9 cellular contexts compared by ENCODE assay signal in genomic region chr1:39266269-39266668, GRCh38.
DNase-seq lines count a peak whose midpoint lies in the region; ATAC-seq, FAIRE-seq and TF ChIP-seq lines count a peak whose summit lies in the region.
"Had no signal": no experiment of that assay in that cellular context is flagged by ENCODE, and none has a peak within 500 bp of the region (broad histone marks: within the 10 kb centered on the region; RNA-seq: fewer than 3 reads in every experiment).

No MANE protein-coding gene starts in this region.

- no peak for TF ChIP-seq POLR2A in GM12878 (IDR thresholded peaks at IDR 0.05; ENCODE audit: low read depth, low read length)

- DNase-seq in NCI-H1105 treated with DMSO at 0.1 percent for 48 hours (lab: John Stamatoyannopoulos, UW) = peak; percentile 28
- DNase-seq in NCI-H1105 (lab: John Stamatoyannopoulos, UW) = no peak
- DNase-seq in MM.1S = peak; percentile 37
- DNase-seq in GM12878 (ENCODE audit: low read depth, low spot score) = no peak
- no peak for DNase-seq in nephron progenitor cell
- no peak for DNase-seq in GM19240 (ENCODE audit: insufficient read length, low spot score)
- DNase-seq in frontal cortex (ENCODE audit: low spot score in 2 of 2) = no peak

- in situ Hi-C loops in GM12878 (cut with MboI) = no loop called here

- no peak for TF ChIP-seq EP300 in GM12878 (IDR thresholded peaks at IDR 0.05; ENCODE audit: borderline replicate concordance in 1 of 2, control insufficient read depth in 1 of 2, low read depth in 2 of 2, low read length in 2 of 2)

- peaks cover 15% of the 10 kb centered on the region for H3K36me3 Mint-ChIP-seq in nephron progenitor cell (ENCODE audit: low read depth)

- H3K27ac ChIP-seq in MM.1S (ENCODE audit: low read length) (no peak overlapping the region), GM12878 (ENCODE audit: control insufficient read depth, insufficient read depth) (no peak overlapping the region)

- WGBS in GM12878 (ENCODE audit: insufficient coverage, insufficient replicate concordance, low lambda C conversion rate, missing lambda C conversion rate) = 100% methylated on average over 1 of the region's 1 CpG

- no peaks in the 10 kb centered on the region for H3K27me3 ChIP-seq in MM.1S (replicated peaks; ENCODE audit: insufficient read depth, low read length)
- no peaks in the 10 kb centered on the region for H3K27me3 ChIP-seq in GM12878 (replicated peaks in 1 of 2; ENCODE audit: control insufficient read depth in 2 of 2, insufficient read depth in 2 of 2, low read length in 1 of 2)

- H3K27ac Mint-ChIP-seq in nephron progenitor cell = peak overlapping the region; percentile 40

- peaks cover 97% of the 10 kb centered on the region for H3K79me2 ChIP-seq in MM.1S (ENCODE audit: low read length)
- H3K79me2 ChIP-seq in GM12878 (ENCODE audit: control insufficient read depth, insufficient read depth, low read length) = peaks cover 84% of the 10 kb centered on the region

- no peaks in the 10 kb centered on the region for H3K9me3 Mint-ChIP-seq in nephron progenitor cell

- no peaks in the 10 kb centered on the region for H3K9me3 ChIP-seq in MM.1S (replicated peaks; ENCODE audit: insufficient read depth, low read length)
- no peaks in the 10 kb centered on the region for H3K9me3 ChIP-seq in GM12878 (replicated peaks; ENCODE audit: control insufficient read depth, insufficient read depth, low read length)

- SMC1A ChIA-PET in GM12878 (lab: Charles Lee; ENCODE audit: uncharacterized antibody, unreplicated experiment) = interaction anchor here (0.6 to 23.1 kb wide), 18 partner anchors 11 to 275 kb away, joined by 3 to 655 read pairs (median 6); partner anchors contain the start of gene MACF1

- H3F3A ChIP-seq in MM.1S (ENCODE audit: insufficient read depth, low read length) = peaks cover 47% of the 10 kb centered on the region

- RAD21 ChIA-PET in GM12878 (lab: Charles Lee; ENCODE audit: unreplicated experiment) = interaction anchor here (0.9 to 10.8 kb wide), 11 partner anchors 8 to 454 kb away, joined by 3 to 117 read pairs (median 4); no protein-coding TSS in a partner anchor

- H3K4me3 Mint-ChIP-seq in nephron progenitor cell = no peak overlapping the region

- H3K36me3 ChIP-seq in MM.1S (replicated peaks; ENCODE audit: insufficient read depth, low read length) = no peaks in the 10 kb centered on the region
- peaks cover 2 to 15% of the 10 kb centered on the region in 2 experiments; a peak in 3 of 4 replicates for H3K36me3 ChIP-seq in GM12878 (ENCODE audit: control insufficient read depth in 2 of 2, insufficient read depth in 2 of 2, low read length in 1 of 2)

- BruUV-seq in GM12878 (replicated peaks; lab: Mats Ljungman, UMichigan) = no TSS peak

- peaks cover 53% of the 10 kb centered on the region for H3K4me1 Mint-ChIP-seq in nephron progenitor cell

- no peak overlapping the region for H3K4me3 ChIP-seq in MM.1S (ENCODE audit: low read length)
- H3K4me3 ChIP-seq in GM12878 = no peak overlapping the region

- H2AFZ ChIP-seq in MM.1S (ENCODE audit: low read length) = no peak overlapping the region
- no peak overlapping the region for H2AFZ ChIP-seq in GM12878 (ENCODE audit: control insufficient read depth, low read depth, low read length)

- no peaks in the 10 kb centered on the region for H3K9me2 ChIP-seq in MM.1S (replicated peaks; ENCODE audit: insufficient read depth, low read length)

- H4K20me1 ChIP-seq in MM.1S (ENCODE audit: insufficient read depth, low read length) (peaks cover 17% of the 10 kb centered on the region), GM12878 (ENCODE audit: control insufficient read depth, insufficient read depth) (no peaks in the 10 kb centered on the region)

- intact Hi-C loops in GM12878 (cut with micrococcal nuclease; ENCODE audit: unreplicated experiment) = no loop called here

- H3K4me1 ChIP-seq in MM.1S (ENCODE audit: low read length) = peaks cover 65% of the 10 kb centered on the region
- peaks cover 57% of the 10 kb centered on the region for H3K4me1 ChIP-seq in GM12878 (ENCODE audit: control insufficient read depth, insufficient read depth, low read length)

- ATAC-seq in GM12878 (peak; percentile 21; the same call in 1 of the 3 replicates), GM18861 (IDR thresholded peaks at IDR 0.05; ENCODE audit: unreplicated experiment) (no peak)
- ATAC-seq: Right ventricle myocardium inferior had no signal

- H3K4me2 ChIP-seq in MM.1S (ENCODE audit: low read depth, low read length) (no peak overlapping the region), GM12878 (ENCODE audit: control insufficient read depth, insufficient read depth) (no peak overlapping the region)

- no peak for FAIRE-seq in GM12878 (lab: Jason Lieb, UNC)
- no peak for FAIRE-seq in frontal cortex (lab: Jason Lieb, UNC)

- TF ChIP-seq RAD21 in GM12878 (IDR thresholded peaks at IDR 0.05; ENCODE audit: insufficient read depth, low read depth, low read length) = peak; percentile 77

- H3K9ac ChIP-seq in MM.1S (ENCODE audit: low read length) = no peak overlapping the region
- H3K9ac ChIP-seq in GM12878 (ENCODE audit: control insufficient read depth, insufficient read depth, low read length) = no peak overlapping the region

- TF ChIP-seq CTCF in MM.1S (IDR thresholded peaks at IDR 0.05; ENCODE audit: low read length) = peak; percentile 36
- peak in 2 of 3 experiments; percentile 32 to 67; a peak in 3 of 6 replicates for TF ChIP-seq CTCF in GM12878 (IDR thresholded peaks at IDR 0.05 in 2 of 3, conservative IDR thresholded peaks at IDR 0.05 in 1 of 3; ENCODE audit: control insufficient read depth in 2 of 3, extremely low read depth in 1 of 3, insufficient read depth in 1 of 3, low read depth in 3 of 3, low read length in 3 of 3)
- no peak for TF ChIP-seq CTCF in nephron progenitor cell (IDR thresholded peaks at IDR 0.05)

- POLR2A ChIA-PET in GM12878 (lab: Charles Lee) = no interaction called here

- CTCF ChIA-PET in GM12878 (lab: Yijun Ruan, JAX) = interaction anchor here (0.6 to 25.0 kb wide), 29 partner anchors 7 to 454 kb away, joined by 3 to 918 read pairs (median 4); no protein-coding TSS in a partner anchor

- no peaks in the 10 kb centered on the region for H3K27me3 Mint-ChIP-seq in nephron progenitor cell (ENCODE audit: low read depth, poor library complexity)

TF ChIP-seq in GM12878, 131 proteins besides CTCF, POLR2A, EP300 and RAD21:
- TF ChIP-seq IRF4 (IDR thresholded peaks at IDR 0.05; ENCODE audit: low read depth, low read length) = no peak
- TF ChIP-seq RB1 (IDR thresholded peaks at IDR 0.05; ENCODE audit: borderline replicate concordance) = no peak
- TF ChIP-seq SMC3 (IDR thresholded peaks at IDR 0.05; ENCODE audit: borderline replicate concordance, low read length) = peak; percentile 32; the same call in 1 of the 2 replicates
- no peak for TF ChIP-seq FOXM1 (IDR thresholded peaks at IDR 0.05; ENCODE audit: low read depth, low read length)
- TF ChIP-seq MTA2 (IDR thresholded peaks at IDR 0.05; ENCODE audit: low read depth) = no peak

Comparison
In these comparisons a context has a peak if more than half of its experiments do, and no peak if none do; other contexts are left out.
1. DNase-seq: peak in NCI-H1105 treated with DMSO at 0.1 percent for 48 hours (single experiment) and MM.1S (single experiment); none in NCI-H1105 (single experiment), GM12878 (single experiment), nephron progenitor cell (single experiment), GM19240 (single experiment) and frontal cortex (0 of 2).